Comparison of ENCODE assay signal across 8 cellular contexts in genomic region chr1:44029260-44029910, GRCh38. TPM values are rescaled to one million over a fixed set of nuclear protein-coding genes. Genes with fewer than 3 reads are reported as not detected.
DNase-seq lines count a peak whose midpoint lies in the region; ATAC-seq lines count a peak whose summit lies in the region.

No MANE protein-coding gene starts in this region.

- peaks cover 5% of the 10 kb centered on the region for H3K27me3 Mint-ChIP-seq in CD4-positive, CD25-positive, alpha-beta regulatory T cell
- H3K27me3 Mint-ChIP-seq in activated naive CD8-positive, alpha-beta T cell = no peaks in the 10 kb centered on the region

- H3K9me3 Mint-ChIP-seq in CD4-positive, CD25-positive, alpha-beta regulatory T cell = no peaks in the 10 kb centered on the region
- no peaks in the 10 kb centered on the region for H3K9me3 Mint-ChIP-seq in activated naive CD8-positive, alpha-beta T cell (ENCODE audit: low read depth)
- H3K9me3 Mint-ChIP-seq in stimulated activated effector memory CD8-positive, alpha-beta T cell treated with anti-CD3 and anti-CD28 coated beads, Interleukin-12 subunit alpha, Interleukin-12 subunit beta, amount 100 ng/mL, for 72 hours = no peaks in the 10 kb centered on the region

- H3K27ac Mint-ChIP-seq in CD4-positive, CD25-positive, alpha-beta regulatory T cell = peak overlapping the region; percentile 94 to 97 (median 96)
- peak overlapping the region; percentile 94 for H3K27ac Mint-ChIP-seq in activated naive CD8-positive, alpha-beta T cell
- H3K27ac Mint-ChIP-seq in stimulated activated effector memory CD8-positive, alpha-beta T cell treated with anti-CD3 and anti-CD28 coated beads, Interleukin-12 subunit alpha, Interleukin-12 subunit beta, amount 100 ng/mL, for 72 hours = peak overlapping the region; percentile 93

- ATAC-seq in CD4-positive, CD25-positive, alpha-beta regulatory T cell (ENCODE audit: low read depth in 2 of 2) = peak; percentile 4 to 7
- ATAC-seq in GM19397 (IDR thresholded peaks at IDR 0.05; ENCODE audit: unreplicated experiment) = peak; percentile 10
- peak; percentile 8 for ATAC-seq in HG03558 (IDR thresholded peaks at IDR 0.05; ENCODE audit: extremely low read depth, unreplicated experiment)
- ATAC-seq in stimulated activated effector memory CD8-positive, alpha-beta T cell treated with anti-CD3 and anti-CD28 coated beads, Interleukin-12 subunit alpha, Interleukin-12 subunit beta, amount 100 ng/mL, for 72 hours = peak; percentile 41
- no peak for ATAC-seq in HG03469 (IDR thresholded peaks at IDR 0.05; ENCODE audit: unreplicated experiment)

- WGBS in iPS DF 6.9 (ENCODE audit: insufficient coverage, insufficient read length) = no CpG with 5 or more reads among the region's 17 CpGs

- no peaks in the 10 kb centered on the region for H3K27me3 ChIP-seq in CD4-positive, CD25-positive, alpha-beta regulatory T cell (ENCODE audit: control insufficient read depth, insufficient read depth, low read length)
- no peaks in the 10 kb centered on the region for H3K27me3 ChIP-seq in iPS DF 6.9 (ENCODE audit: control insufficient read depth, insufficient read depth, low read length)

- peak overlapping the region; percentile 81 for H3K4me3 ChIP-seq in CD4-positive, CD25-positive, alpha-beta regulatory T cell (ENCODE audit: low read depth, low read length)
- peak overlapping the region; percentile 36; the same call in 1 of the 2 replicates for H3K4me3 ChIP-seq in iPS DF 6.9 (ENCODE audit: low read length)

- H3K4me3 Mint-ChIP-seq in CD4-positive, CD25-positive, alpha-beta regulatory T cell = peak overlapping the region; percentile 93 to 97 (median 94)
- H3K4me3 Mint-ChIP-seq in activated naive CD8-positive, alpha-beta T cell = peak overlapping the region; percentile 92
- H3K4me3 Mint-ChIP-seq in stimulated activated effector memory CD8-positive, alpha-beta T cell treated with anti-CD3 and anti-CD28 coated beads, Interleukin-12 subunit alpha, Interleukin-12 subunit beta, amount 100 ng/mL, for 72 hours = peak overlapping the region; percentile 90

- H3K4me1 Mint-ChIP-seq in CD4-positive, CD25-positive, alpha-beta regulatory T cell = peaks cover 0 to 33% (median 6%) of the 10 kb centered on the region in 4 donors
- H3K4me1 Mint-ChIP-seq in activated naive CD8-positive, alpha-beta T cell (ENCODE audit: low read depth) = peaks cover 21% of the 10 kb centered on the region
- H3K4me1 Mint-ChIP-seq in stimulated activated effector memory CD8-positive, alpha-beta T cell treated with anti-CD3 and anti-CD28 coated beads, Interleukin-12 subunit alpha, Interleukin-12 subunit beta, amount 100 ng/mL, for 72 hours = peaks cover 36% of the 10 kb centered on the region

- H3K4me1 ChIP-seq in CD4-positive, CD25-positive, alpha-beta regulatory T cell (ENCODE audit: control insufficient read depth, insufficient read depth, low read length, poor library complexity, severe bottlenecking) = peaks cover 11% of the 10 kb centered on the region
- H3K4me1 ChIP-seq in iPS DF 6.9 (ENCODE audit: control insufficient read depth, insufficient read depth, low read length) = peaks cover 9% of the 10 kb centered on the region

- H3K27ac ChIP-seq in CD4-positive, CD25-positive, alpha-beta regulatory T cell (ENCODE audit: insufficient read depth, low read length, poor library complexity, severe bottlenecking) = peak overlapping the region; percentile 79
- no peak overlapping the region for H3K27ac ChIP-seq in iPS DF 6.9 (ENCODE audit: low read length)

- H3K9me3 ChIP-seq in CD4-positive, CD25-positive, alpha-beta regulatory T cell (ENCODE audit: control insufficient read depth in 2 of 2, low read length in 2 of 2) = no peaks in the 10 kb centered on the region
- H3K9me3 ChIP-seq in iPS DF 6.9 (ENCODE audit: control insufficient read depth, insufficient read depth, low read length) = no peaks in the 10 kb centered on the region

- no peaks in the 10 kb centered on the region for H3K36me3 Mint-ChIP-seq in CD4-positive, CD25-positive, alpha-beta regulatory T cell
- H3K36me3 Mint-ChIP-seq in activated naive CD8-positive, alpha-beta T cell = peaks cover 2% of the 10 kb centered on the region
- H3K36me3 Mint-ChIP-seq in stimulated activated effector memory CD8-positive, alpha-beta T cell treated with anti-CD3 and anti-CD28 coated beads, Interleukin-12 subunit alpha, Interleukin-12 subunit beta, amount 100 ng/mL, for 72 hours = peaks cover 12% of the 10 kb centered on the region

- no peak for DNase-seq in CD4-positive, CD25-positive, alpha-beta regulatory T cell
- DNase-seq in iPS DF 6.9 (ENCODE audit: low read depth, low spot score) = no peak
- DNase-seq in stimulated activated effector memory CD8-positive, alpha-beta T cell treated with anti-CD3 and anti-CD28 coated beads, Interleukin-12 subunit alpha, Interleukin-12 subunit beta, amount 100 ng/mL, for 72 hours (ENCODE audit: low spot score in 2 of 2) = no peak
- no peak for DNase-seq in NK-92 (lab: John Stamatoyannopoulos, UW; ENCODE audit: unreplicated experiment)

- H3K36me3 ChIP-seq in CD4-positive, CD25-positive, alpha-beta regulatory T cell (ENCODE audit: control insufficient read depth, insufficient read depth, low read length) = no peaks in the 10 kb centered on the region
- H3K36me3 ChIP-seq in iPS DF 6.9 (ENCODE audit: control insufficient read depth, insufficient read depth, low read length) = no peaks in the 10 kb centered on the region

RNA-seq across cellular contexts. Expression of gene SLC6A9, which starts 1.9 kb away (rescaled TPM):
- 0.20 TPM for total RNA-seq in CD4-positive, CD25-positive, alpha-beta regulatory T cell
- polyA plus RNA-seq in CD4-positive, CD25-positive, alpha-beta regulatory T cell = under 1 TPM in 1 of 4 donors, not detected in 3; 0.07 TPM

RNA-seq across cellular contexts. Expression of gene CCDC24, which starts 38.0 kb away (rescaled TPM):
- 1.2 TPM for total RNA-seq in CD4-positive, CD25-positive, alpha-beta regulatory T cell
- 1 to 10 TPM in 1 of 4 donors, under 1 TPM in 3; 0.18 to 1.8 (median 0.73) TPM for polyA plus RNA-seq in CD4-positive, CD25-positive, alpha-beta regulatory T cell

RNA-seq across cellular contexts. Expression of gene B4GALT2, which starts 50.4 kb away (rescaled TPM):
- total RNA-seq in CD4-positive, CD25-positive, alpha-beta regulatory T cell = 0.54 TPM
- under 1 TPM; 0.20 to 0.86 (median 0.32) TPM for polyA plus RNA-seq in CD4-positive, CD25-positive, alpha-beta regulatory T cell

RNA-seq across cellular contexts. Expression of gene ATP6V0B, which starts 54.6 kb away (rescaled TPM):
- total RNA-seq in CD4-positive, CD25-positive, alpha-beta regulatory T cell = 69.4 TPM
- 100 to 1,000 TPM; 207 to 274 (median 237) TPM for polyA plus RNA-seq in CD4-positive, CD25-positive, alpha-beta regulatory T cell

RNA-seq across cellular contexts. Expression of gene DPH2, which starts 59.6 kb away (rescaled TPM):
- 17.9 TPM for total RNA-seq in CD4-positive, CD25-positive, alpha-beta regulatory T cell
- polyA plus RNA-seq in CD4-positive, CD25-positive, alpha-beta regulatory T cell = 10 to 100 TPM; 17.2 to 25.0 (median 21.0) TPM
